In the genomic region with DNA sequence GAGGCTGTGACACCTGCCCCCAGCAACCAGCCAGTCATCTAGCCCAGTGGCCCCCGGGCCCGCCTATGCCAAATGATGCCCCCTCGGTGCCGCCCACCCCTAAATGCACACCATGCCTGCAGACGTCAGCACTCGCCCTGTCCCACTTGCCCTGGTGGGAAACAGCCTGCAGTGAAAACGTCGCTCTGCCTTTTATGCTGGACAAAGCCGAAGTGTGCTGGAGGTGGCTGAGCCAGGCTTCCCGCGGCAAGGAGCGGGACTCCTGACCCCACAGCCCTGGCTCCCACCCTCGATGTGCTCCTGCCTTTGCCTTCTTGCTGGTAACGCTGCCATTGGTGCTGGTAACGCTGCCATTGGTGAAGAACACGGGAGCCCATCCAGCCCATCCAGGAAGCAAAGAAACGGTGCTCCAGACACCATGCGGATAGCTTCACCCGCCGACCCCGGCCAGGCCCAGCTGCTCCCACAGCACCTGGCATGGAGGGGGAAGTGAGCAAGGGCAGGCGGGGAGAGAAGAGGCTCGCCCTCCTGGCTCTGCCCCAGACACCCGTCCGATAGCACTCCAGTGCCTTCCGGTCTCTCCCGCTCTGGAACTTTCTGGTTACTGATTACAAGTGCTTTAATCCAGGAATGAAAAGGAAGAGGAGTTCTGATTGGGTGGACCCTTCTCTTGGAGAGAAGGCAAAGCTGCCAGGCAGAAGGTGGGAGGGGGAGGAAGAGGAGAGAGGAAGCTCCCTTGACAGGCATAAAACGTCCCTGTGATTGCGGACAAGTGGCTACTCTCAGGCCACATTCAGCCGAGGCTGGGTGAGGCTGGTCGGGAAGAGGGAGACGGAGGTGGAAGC, we compare ENCODE assay signal across 1 cellular context.
TF ChIP-seq lines count a peak whose summit lies in the region.

No MANE protein-coding gene starts in this region.

TF ChIP-seq in HepG2, 621 proteins besides CTCF, POLR2A, EP300 and RAD21:
- TF ChIP-seq, protein P1, sequence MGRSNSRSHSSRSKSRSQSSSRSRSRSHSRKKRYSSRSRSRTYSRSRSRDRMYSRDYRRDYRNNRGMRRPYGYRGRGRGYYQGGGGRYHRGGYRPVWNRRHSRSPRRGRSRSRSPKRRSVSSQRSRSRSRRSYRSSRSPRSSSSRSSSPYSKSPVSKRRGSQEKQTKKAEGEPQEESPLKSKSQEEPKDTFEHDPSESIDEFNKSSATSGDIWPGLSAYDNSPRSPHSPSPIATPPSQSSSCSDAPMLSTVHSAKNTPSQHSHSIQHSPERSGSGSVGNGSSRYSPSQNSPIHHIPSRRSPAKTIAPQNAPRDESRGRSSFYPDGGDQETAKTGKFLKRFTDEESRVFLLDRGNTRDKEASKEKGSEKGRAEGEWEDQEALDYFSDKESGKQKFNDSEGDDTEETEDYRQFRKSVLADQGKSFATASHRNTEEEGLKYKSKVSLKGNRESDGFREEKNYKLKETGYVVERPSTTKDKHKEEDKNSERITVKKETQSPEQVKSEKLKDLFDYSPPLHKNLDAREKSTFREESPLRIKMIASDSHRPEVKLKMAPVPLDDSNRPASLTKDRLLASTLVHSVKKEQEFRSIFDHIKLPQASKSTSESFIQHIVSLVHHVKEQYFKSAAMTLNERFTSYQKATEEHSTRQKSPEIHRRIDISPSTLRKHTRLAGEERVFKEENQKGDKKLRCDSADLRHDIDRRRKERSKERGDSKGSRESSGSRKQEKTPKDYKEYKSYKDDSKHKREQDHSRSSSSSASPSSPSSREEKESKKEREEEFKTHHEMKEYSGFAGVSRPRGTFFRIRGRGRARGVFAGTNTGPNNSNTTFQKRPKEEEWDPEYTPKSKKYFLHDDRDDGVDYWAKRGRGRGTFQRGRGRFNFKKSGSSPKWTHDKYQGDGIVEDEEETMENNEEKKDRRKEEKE (IDR thresholded peaks at IDR 0.05), result no peak
- TF ChIP-seq, protein P2, sequence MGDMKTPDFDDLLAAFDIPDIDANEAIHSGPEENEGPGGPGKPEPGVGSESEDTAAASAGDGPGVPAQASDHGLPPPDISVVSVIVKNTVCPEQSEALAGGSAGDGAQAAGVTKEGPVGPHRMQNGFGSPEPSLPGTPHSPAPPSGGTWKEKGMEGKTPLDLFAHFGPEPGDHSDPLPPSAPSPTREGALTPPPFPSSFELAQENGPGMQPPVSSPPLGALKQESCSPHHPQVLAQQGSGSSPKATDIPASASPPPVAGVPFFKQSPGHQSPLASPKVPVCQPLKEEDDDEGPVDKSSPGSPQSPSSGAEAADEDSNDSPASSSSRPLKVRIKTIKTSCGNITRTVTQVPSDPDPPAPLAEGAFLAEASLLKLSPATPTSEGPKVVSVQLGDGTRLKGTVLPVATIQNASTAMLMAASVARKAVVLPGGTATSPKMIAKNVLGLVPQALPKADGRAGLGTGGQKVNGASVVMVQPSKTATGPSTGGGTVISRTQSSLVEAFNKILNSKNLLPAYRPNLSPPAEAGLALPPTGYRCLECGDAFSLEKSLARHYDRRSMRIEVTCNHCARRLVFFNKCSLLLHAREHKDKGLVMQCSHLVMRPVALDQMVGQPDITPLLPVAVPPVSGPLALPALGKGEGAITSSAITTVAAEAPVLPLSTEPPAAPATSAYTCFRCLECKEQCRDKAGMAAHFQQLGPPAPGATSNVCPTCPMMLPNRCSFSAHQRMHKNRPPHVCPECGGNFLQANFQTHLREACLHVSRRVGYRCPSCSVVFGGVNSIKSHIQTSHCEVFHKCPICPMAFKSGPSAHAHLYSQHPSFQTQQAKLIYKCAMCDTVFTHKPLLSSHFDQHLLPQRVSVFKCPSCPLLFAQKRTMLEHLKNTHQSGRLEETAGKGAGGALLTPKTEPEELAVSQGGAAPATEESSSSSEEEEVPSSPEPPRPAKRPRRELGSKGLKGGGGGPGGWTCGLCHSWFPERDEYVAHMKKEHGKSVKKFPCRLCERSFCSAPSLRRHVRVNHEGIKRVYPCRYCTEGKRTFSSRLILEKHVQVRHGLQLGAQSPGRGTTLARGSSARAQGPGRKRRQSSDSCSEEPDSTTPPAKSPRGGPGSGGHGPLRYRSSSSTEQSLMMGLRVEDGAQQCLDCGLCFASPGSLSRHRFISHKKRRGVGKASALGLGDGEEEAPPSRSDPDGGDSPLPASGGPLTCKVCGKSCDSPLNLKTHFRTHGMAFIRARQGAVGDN (CRISPR knock-in tag; IDR thresholded peaks at IDR 0.05), result peak; percentile 38; the same call in 1 of the 2 replicates
- TF ChIP-seq CENPT (CRISPR knock-in tag; IDR thresholded peaks at IDR 0.05; ENCODE audit: low read depth) (no peak), ZNF768 (CRISPR knock-in tag; IDR thresholded peaks at IDR 0.05) (peak; percentile 81), ZC3H13 (CRISPR knock-in tag; IDR thresholded peaks at IDR 0.05) (peak; percentile 55; the same call in 1 of the 2 replicates)
- TF ChIP-seq, protein P3, sequence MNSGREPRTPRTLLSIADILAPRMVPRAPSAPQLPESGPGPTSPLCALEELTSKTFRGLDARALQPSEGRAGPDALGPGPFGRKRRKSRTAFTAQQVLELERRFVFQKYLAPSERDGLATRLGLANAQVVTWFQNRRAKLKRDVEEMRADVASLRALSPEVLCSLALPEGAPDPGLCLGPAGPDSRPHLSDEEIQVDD (CRISPR knock-in tag; IDR thresholded peaks at IDR 0.05; ENCODE audit: borderline replicate concordance), result 0 out of 2 replicates have a peak, but pooled peaks have one; percentile 40
- TF ChIP-seq, protein P4, sequence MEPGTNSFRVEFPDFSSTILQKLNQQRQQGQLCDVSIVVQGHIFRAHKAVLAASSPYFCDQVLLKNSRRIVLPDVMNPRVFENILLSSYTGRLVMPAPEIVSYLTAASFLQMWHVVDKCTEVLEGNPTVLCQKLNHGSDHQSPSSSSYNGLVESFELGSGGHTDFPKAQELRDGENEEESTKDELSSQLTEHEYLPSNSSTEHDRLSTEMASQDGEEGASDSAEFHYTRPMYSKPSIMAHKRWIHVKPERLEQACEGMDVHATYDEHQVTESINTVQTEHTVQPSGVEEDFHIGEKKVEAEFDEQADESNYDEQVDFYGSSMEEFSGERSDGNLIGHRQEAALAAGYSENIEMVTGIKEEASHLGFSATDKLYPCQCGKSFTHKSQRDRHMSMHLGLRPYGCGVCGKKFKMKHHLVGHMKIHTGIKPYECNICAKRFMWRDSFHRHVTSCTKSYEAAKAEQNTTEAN (CRISPR knock-in tag; conservative IDR thresholded peaks at IDR 0.05), result no peak
